2 cellular contexts compared by ENCODE assay signal in genomic region chr5:1074816-1075554, GRCh38.
TF ChIP-seq lines count a peak whose summit lies in the region.

No MANE protein-coding gene starts in this region.

TF ChIP-seq in WTC11, 78 proteins besides CTCF, POLR2A, EP300 and RAD21 (continued from another document):
- no peak for TF ChIP-seq NR1H2 (CRISPR knock-in tag; IDR thresholded peaks at IDR 0.05)
- TF ChIP-seq HMGXB4 (CRISPR knock-in tag; IDR thresholded peaks at IDR 0.05): no peak
- TF ChIP-seq ZMAT4 (CRISPR knock-in tag; IDR thresholded peaks at IDR 0.05): no peak
- TF ChIP-seq PRDM15 (CRISPR knock-in tag; IDR thresholded peaks at IDR 0.05): no peak
- TF ChIP-seq TCF7 (CRISPR knock-in tag; IDR thresholded peaks at IDR 0.05; ENCODE audit: low read depth): no peak
- no peak for TF ChIP-seq ETV6 (CRISPR knock-in tag; IDR thresholded peaks at IDR 0.05)
- TF ChIP-seq ZNF232 (CRISPR knock-in tag; IDR thresholded peaks at IDR 0.05): no peak
- TF ChIP-seq GTF2I (CRISPR knock-in tag; conservative IDR thresholded peaks at IDR 0.05): no peak

TF ChIP-seq in GM23338, 12 proteins besides CTCF, POLR2A, EP300 and RAD21 (continued from another document):
- TF ChIP-seq REST (IDR thresholded peaks at IDR 0.05; ENCODE audit: unreplicated experiment) (no peak), JUNB (IDR thresholded peaks at IDR 0.05; ENCODE audit: unreplicated experiment) (no peak), STAT1 (IDR thresholded peaks at IDR 0.05; ENCODE audit: unreplicated experiment) (no peak), EZH2phosphoT487 (IDR thresholded peaks at IDR 0.05; ENCODE audit: unreplicated experiment) (no peak), ZNF331 (CRISPR knock-in tag; IDR thresholded peaks at IDR 0.05; ENCODE audit: low read depth) (no peak), POLR2AphosphoS5 (IDR thresholded peaks at IDR 0.05; ENCODE audit: low read depth) (no peak), ZNF462 (CRISPR knock-in tag; IDR thresholded peaks at IDR 0.05) (no peak), NANOG (IDR thresholded peaks at IDR 0.05; ENCODE audit: borderline replicate concordance) (no peak), ETS1 (IDR thresholded peaks at IDR 0.05) (no peak), EZH2 (IDR thresholded peaks at IDR 0.05; ENCODE audit: low read depth, unreplicated experiment) (no peak), ZNF114 (CRISPR knock-in tag; IDR thresholded peaks at IDR 0.05) (no peak)
